Comparison of ENCODE assay signal across 8 cellular contexts in genomic region chr6:18265099-18265372, GRCh38. TPM values are rescaled to one million over a fixed set of nuclear protein-coding genes. Genes with fewer than 3 reads are reported as not detected.
A peak's percentile ranks its signal among the peaks of the same experiment; 100 is the strongest.
DNase-seq lines count a peak whose midpoint lies in the region; ATAC-seq and TF ChIP-seq lines count a peak whose summit lies in the region.

No MANE protein-coding gene starts in this region.

- peak overlapping the region; percentile 92 for H3K27ac Mint-ChIP-seq in activated CD4-positive, alpha-beta memory T cell treated with anti-CD3 and anti-CD28 coated beads for 36 hours

- H3K27me3 ChIP-seq in subcutaneous abdominal adipose tissue (ENCODE audit: control insufficient read depth in 5 of 5, insufficient read depth in 4 of 5, low read length in 5 of 5) = peaks cover 0 to 7% (median 2%) of the 10 kb centered on the region in 5 donors

- peaks cover 7% of the 10 kb centered on the region for H3K9me3 Mint-ChIP-seq in activated CD4-positive, alpha-beta memory T cell treated with anti-CD3 and anti-CD28 coated beads for 36 hours

- H3K36me3 ChIP-seq in subcutaneous abdominal adipose tissue (ENCODE audit: control insufficient read depth in 5 of 5, insufficient read depth in 5 of 5, low read length in 5 of 5) (no peaks in the 10 kb centered on the region), mucosa of descending colon (ENCODE audit: low read depth) (no peaks in the 10 kb centered on the region)

- H3K9ac ChIP-seq in subcutaneous abdominal adipose tissue (ENCODE audit: low read length in 5 of 5) = peak overlapping the region; percentile 4 to 86 (median 71)

- peak; percentile 52 for DNase-seq in NCI-H510A treated with DMSO at 0.1 percent for 48 hours (lab: John Stamatoyannopoulos, UW)
- DNase-seq in NCI-H510A (lab: John Stamatoyannopoulos, UW) = no peak
- DNase-seq in activated CD4-positive, alpha-beta memory T cell treated with anti-CD3 and anti-CD28 coated beads for 36 hours = no peak
- no peak for DNase-seq in mucosa of descending colon
- no peak for DNase-seq in COR-L47 (lab: John Stamatoyannopoulos, UW)

- ATAC-seq in mucosa of descending colon (no peak), GM18517 (IDR thresholded peaks at IDR 0.05; ENCODE audit: unreplicated experiment) (no peak)

- peaks cover 37% of the 10 kb centered on the region for H3K36me3 Mint-ChIP-seq in activated CD4-positive, alpha-beta memory T cell treated with anti-CD3 and anti-CD28 coated beads for 36 hours

- H3K27ac ChIP-seq in subcutaneous abdominal adipose tissue (ENCODE audit: low read depth, low read length) = peak overlapping the region; percentile 81

- H3K4me1 Mint-ChIP-seq in activated CD4-positive, alpha-beta memory T cell treated with anti-CD3 and anti-CD28 coated beads for 36 hours (ENCODE audit: low read depth) = peaks cover 43% of the 10 kb centered on the region

- H3K4me3 ChIP-seq in iPS-18c (ENCODE audit: insufficient read depth, low read depth, low read length) (peak overlapping the region; percentile 57), subcutaneous abdominal adipose tissue (ENCODE audit: low read depth in 1 of 5, low read length in 5 of 5) (peak overlapping the region; percentile 52 to 92 (median 86)), mucosa of descending colon (no peak overlapping the region)

- CTCF ChIA-PET in activated CD4-positive, alpha-beta memory T cell treated with anti-CD3 and anti-CD28 coated beads for 36 hours (lab: Charles Lee) = no interaction called here

- POLR2A ChIA-PET in activated CD4-positive, alpha-beta memory T cell treated with anti-CD3 and anti-CD28 coated beads for 36 hours (lab: Charles Lee) = no interaction called here

- no peaks in the 10 kb centered on the region for H3K27me3 Mint-ChIP-seq in activated CD4-positive, alpha-beta memory T cell treated with anti-CD3 and anti-CD28 coated beads for 36 hours

- TF ChIP-seq CTCF in mucosa of descending colon (IDR thresholded peaks at IDR 0.05) = no peak

- H3K4me3 Mint-ChIP-seq in activated CD4-positive, alpha-beta memory T cell treated with anti-CD3 and anti-CD28 coated beads for 36 hours = peak overlapping the region; percentile 82

- H3K4me1 ChIP-seq in subcutaneous abdominal adipose tissue (ENCODE audit: control insufficient read depth in 5 of 5, insufficient read depth in 5 of 5, low read length in 5 of 5) (peaks cover 3 to 39% (median 35%) of the 10 kb centered on the region in 5 donors), mucosa of descending colon (ENCODE audit: low read depth) (peaks cover 14% of the 10 kb centered on the region)

- H3K9me3 ChIP-seq in iPS-18c (ENCODE audit: control insufficient read depth, insufficient read depth, low read length) (no peaks in the 10 kb centered on the region), subcutaneous abdominal adipose tissue (ENCODE audit: control insufficient read depth in 5 of 5, low read length in 5 of 5) (no peaks in the 10 kb centered on the region), mucosa of descending colon (no peaks in the 10 kb centered on the region)

- intact Hi-C loops in activated CD4-positive, alpha-beta memory T cell treated with anti-CD3 and anti-CD28 coated beads for 36 hours (cut with micrococcal nuclease) = loop anchor here (10.0 kb wide), 1 partner anchor 380 kb away; no protein-coding TSS in a partner anchor
- intact Hi-C loops in mucosa of descending colon (cut with DNase I, micrococcal nuclease) = no loop called here

RNA-seq across cellular contexts. Expression of gene DEK, which starts 0.7 kb away (rescaled TPM):
- total RNA-seq in activated CD4-positive, alpha-beta memory T cell treated with anti-CD3 and anti-CD28 coated beads for 36 hours = 100 to 1,000 TPM; 180 to 182 TPM
- total RNA-seq in mucosa of descending colon = 100 to 1,000 TPM in 1 of 3 donors, 10 to 100 TPM in 2; 75.6 to 123 (median 85.0) TPM
